ENCODE assay signal across 16 cellular contexts in the genomic region with DNA sequence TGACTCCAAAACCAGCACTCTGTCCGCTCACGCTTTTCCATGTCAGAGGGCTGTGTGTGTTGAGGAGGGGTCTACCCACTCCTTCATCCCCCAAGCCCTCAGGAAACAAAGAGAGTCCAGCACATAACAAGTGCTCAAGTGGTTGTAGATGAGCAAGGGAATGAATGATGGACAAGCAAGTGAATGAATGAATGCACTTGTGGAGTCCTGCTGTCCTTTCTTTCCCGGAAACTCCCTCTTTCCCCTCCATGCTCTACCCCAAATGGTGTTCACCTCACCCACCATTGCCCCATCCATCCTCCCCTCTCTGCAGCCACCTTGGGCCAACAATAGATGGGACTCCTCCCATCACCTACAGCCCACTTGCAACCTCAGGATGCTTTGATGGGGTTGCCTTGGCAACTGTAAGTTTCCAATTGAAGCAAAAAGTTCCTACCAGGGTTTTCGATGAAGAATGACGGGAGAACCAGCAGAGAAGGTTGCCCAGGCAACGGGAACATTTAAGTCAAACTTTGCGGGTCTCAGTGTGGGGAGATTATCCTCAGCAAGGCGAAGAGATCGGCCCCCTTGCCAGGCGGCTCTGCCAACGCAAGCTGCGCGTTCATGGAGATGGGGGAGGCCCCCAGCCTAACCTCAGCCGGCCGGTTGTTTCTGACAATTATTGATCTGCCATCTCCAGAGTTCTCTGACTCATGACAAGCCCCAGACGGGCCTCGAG.
"Had no signal": no experiment of that assay in that cellular context is flagged by ENCODE, and none has a peak within 500 bp of the region (broad histone marks: within the 10 kb centered on the region; RNA-seq: fewer than 3 reads in every experiment).

No MANE protein-coding gene starts in this region.

- H3K27me3 Mint-ChIP-seq: activated CD4-positive, alpha-beta T cell treated with anti-CD3 and anti-CD28 coated beads for 36 hours; activated naive CD4-positive, alpha-beta T cell treated with anti-CD3 and anti-CD28 coated beads, Interleukin-2, amount 10 ng/mL, durations not matched to agents 7 days and 5 days; activated T-helper 17 cell treated with anti-CD3 and anti-CD28 coated beads, Interleukin-2, amount 50 U/mL, for 72 hours; T-cell had no signal

- H3K4me3 Mint-ChIP-seq: activated CD4-positive, alpha-beta T cell treated with anti-CD3 and anti-CD28 coated beads for 36 hours; activated naive CD4-positive, alpha-beta T cell treated with anti-CD3 and anti-CD28 coated beads, Interleukin-2, amount 10 ng/mL, durations not matched to agents 7 days and 5 days; activated T-helper 17 cell treated with anti-CD3 and anti-CD28 coated beads, Interleukin-2, amount 50 U/mL, for 72 hours; nephron; T-cell had no signal

- DNase-seq: activated CD4-positive, alpha-beta T cell treated with anti-CD3 and anti-CD28 coated beads for 36 hours; activated CD8-positive, alpha-beta memory T cell treated with anti-CD3 and anti-CD28 coated beads for 24 hours; activated naive CD4-positive, alpha-beta T cell treated with anti-CD3 and anti-CD28 coated beads, Interleukin-2, amount 10 ng/mL, durations not matched to agents 7 days and 5 days; adrenal gland; central memory CD4-positive, alpha-beta T cell; colonic mucosa; kidney glomerular epithelial cell; mesendoderm; pancreas; stimulated activated CD4-positive, alpha-beta T cell treated with anti-CD3 and anti-CD28 coated beads, Interleukin-12 subunit alpha, Interleukin-12 subunit beta, amount 100 ng/mL, for 4 hours; stimulated activated CD4-positive, alpha-beta T cell treated with anti-CD3 and anti-CD28 coated beads, Interleukin-2, amount 100 ng/mL, for 24 hours; T-cell; thyroid gland; WERI-Rb-1 had no signal

- H3K9me3 Mint-ChIP-seq: activated naive CD4-positive, alpha-beta T cell treated with anti-CD3 and anti-CD28 coated beads, Interleukin-2, amount 10 ng/mL, durations not matched to agents 7 days and 5 days; activated T-helper 17 cell treated with anti-CD3 and anti-CD28 coated beads, Interleukin-2, amount 50 U/mL, for 72 hours; nephron; T-cell had no signal

- H3K4me1 Mint-ChIP-seq: activated CD4-positive, alpha-beta T cell treated with anti-CD3 and anti-CD28 coated beads for 36 hours had no signal

- H3K27ac Mint-ChIP-seq: activated CD4-positive, alpha-beta T cell treated with anti-CD3 and anti-CD28 coated beads for 36 hours; activated naive CD4-positive, alpha-beta T cell treated with anti-CD3 and anti-CD28 coated beads, Interleukin-2, amount 10 ng/mL, durations not matched to agents 7 days and 5 days; nephron; T-cell had no signal

- ATAC-seq: activated CD4-positive, alpha-beta T cell treated with anti-CD3 and anti-CD28 coated beads for 36 hours; activated T-helper 17 cell treated with anti-CD3 and anti-CD28 coated beads, Interleukin-2, amount 50 U/mL, for 72 hours; pancreas; T-cell had no signal
